In the genomic region with DNA sequence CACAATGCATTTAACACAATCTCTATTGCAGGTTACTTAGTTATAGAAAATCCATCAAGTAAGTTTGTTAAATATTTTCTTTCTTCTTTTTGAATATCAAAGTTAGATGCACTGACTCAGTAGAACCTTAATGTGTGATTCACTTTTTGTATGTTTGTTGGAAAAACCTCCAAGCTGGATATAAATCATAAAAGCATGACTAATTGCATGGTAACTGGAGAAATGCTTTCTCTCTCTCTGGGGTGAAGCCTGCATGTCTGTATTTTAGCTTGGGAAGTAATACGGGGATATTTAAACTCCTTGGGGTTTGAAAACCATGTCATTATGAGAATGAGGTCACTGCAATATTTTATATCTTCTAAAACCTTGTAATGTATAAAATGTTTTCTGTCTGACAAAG, we compare ENCODE assay signal across 19 cellular contexts. TPM values are rescaled to one million over a fixed set of nuclear protein-coding genes. Genes with fewer than 3 reads are reported as not detected.
DNase-seq lines count a peak whose midpoint lies in the region; ATAC-seq and TF ChIP-seq lines count a peak whose summit lies in the region.
"Had no signal": no experiment of that assay in that cellular context is flagged by ENCODE, and none has a peak within 500 bp of the region (broad histone marks: within the 10 kb centered on the region; RNA-seq: fewer than 3 reads in every experiment).

No MANE protein-coding gene starts in this region.

- H3K79me2 ChIP-seq in ACC112 (ENCODE audit: control insufficient read depth, insufficient read depth, low read length, unreplicated experiment): no peaks in the 10 kb centered on the region

- H3K36me3 ChIP-seq in ACC112 (ENCODE audit: insufficient read depth, low read length): no peaks in the 10 kb centered on the region

- H3K4me1 ChIP-seq in ACC112 (ENCODE audit: control insufficient read depth, insufficient read depth, low read length, unreplicated experiment): peaks cover 34% of the 10 kb centered on the region
- no peaks in the 10 kb centered on the region for H3K4me1 ChIP-seq in foreskin keratinocyte

- H3K27me3 ChIP-seq in ACC112 (ENCODE audit: insufficient read depth, low read length) (no peaks in the 10 kb centered on the region), foreskin keratinocyte (peaks cover 8% of the 10 kb centered on the region)

- peak overlapping the region; percentile 63 for H2AFZ ChIP-seq in ACC112 (ENCODE audit: low read length, unreplicated experiment)

- in situ Hi-C loops in astrocyte of the cerebellum (cut with HindIII; ENCODE audit: low sequenced_read_pairs): no loop called here

- TF ChIP-seq CTCF in HFF-Myc (IDR thresholded peaks at IDR 0.05; ENCODE audit: low read depth, low read length, missing control alignments): no peak
- TF ChIP-seq CTCF in astrocyte of the cerebellum (IDR thresholded peaks at IDR 0.05; ENCODE audit: low read depth, low read length, missing control alignments): no peak
- no peak for TF ChIP-seq CTCF in foreskin keratinocyte (conservative IDR thresholded peaks at IDR 0.05)

- H3K4me3 ChIP-seq in ACC112 (ENCODE audit: low read depth, low read length) (no peak overlapping the region), HFF-Myc (replicated peaks; ENCODE audit: low read depth, low read length) (no peak overlapping the region), astrocyte of the cerebellum (ENCODE audit: low read depth, low read length) (no peak overlapping the region)
- H3K4me3 ChIP-seq: lung had no signal

- ATAC-seq in foreskin keratinocyte: peak; percentile 96
- no peak for ATAC-seq in GM18498 (IDR thresholded peaks at IDR 0.05; ENCODE audit: unreplicated experiment)
- no peak for ATAC-seq in GM18907 (IDR thresholded peaks at IDR 0.05; ENCODE audit: unreplicated experiment)
- ATAC-seq: activated CD8-positive, alpha-beta memory T cell treated with anti-CD3 and anti-CD28 coated beads, Interleukin-2, amount 10 ng/mL, durations not matched to agents 7 days and 5 days; T-cell had no signal

- DNase-seq in HFF-Myc (ENCODE audit: extremely low read depth, low read depth) (peak; percentile 17), astrocyte of the cerebellum (ENCODE audit: low read depth) (peak; percentile 65), foreskin keratinocyte (peak; percentile 56 to 77), LoVo (ENCODE audit: low spot score) (no peak), NCI-H1092 treated with DMSO at 0.1 percent for 48 hours (lab: John Stamatoyannopoulos, UW) (no peak)
- DNase-seq: ACHN; activated CD4-positive, CD25-positive, alpha-beta regulatory T cell; activated CD8-positive, alpha-beta memory T cell treated with anti-CD3 and anti-CD28 coated beads, Interleukin-2, amount 10 ng/mL, durations not matched to agents 7 days and 5 days; activated naive CD4-positive, alpha-beta T cell treated with anti-CD3 and anti-CD28 coated beads, Interleukin-2, amount 10 ng/mL, durations not matched to agents 7 days and 5 days; erythroblast; NCI-H446 treated with DMSO at 0.1 percent for 48 hours; nucleus accumbens; T-cell had no signal

- peak overlapping the region; percentile 85 for H3K27ac ChIP-seq in ACC112 (ENCODE audit: low read depth, low read length)
- no peak overlapping the region for H3K27ac ChIP-seq in foreskin keratinocyte

RNA-seq across cellular contexts. Expression of a gene that starts 58.6 kb away (rescaled TPM):
- not detected in 2 replicates for total RNA-seq in foreskin keratinocyte
- not detected in 2 replicates for polyA plus RNA-seq in foreskin keratinocyte
- total RNA-seq: activated CD8-positive, alpha-beta memory T cell treated with anti-CD3 and anti-CD28 coated beads, Interleukin-2, amount 10 ng/mL, durations not matched to agents 7 days and 5 days; lung; OCI-LY7; subcutaneous adipose tissue; T-cell had no signal
- polyA plus RNA-seq: lung had no signal

Comparison
In these comparisons a context has a peak if more than half of its experiments do, and no peak if none do; other contexts are left out.
1. DNase-seq: peak in HFF-Myc (single experiment), astrocyte of the cerebellum (single experiment) and foreskin keratinocyte (2 of 2); none in LoVo (single experiment) and NCI-H1092 treated with DMSO at 0.1 percent for 48 hours (single experiment).